ENCODE assay signal across 30 cellular contexts in the genomic region with DNA sequence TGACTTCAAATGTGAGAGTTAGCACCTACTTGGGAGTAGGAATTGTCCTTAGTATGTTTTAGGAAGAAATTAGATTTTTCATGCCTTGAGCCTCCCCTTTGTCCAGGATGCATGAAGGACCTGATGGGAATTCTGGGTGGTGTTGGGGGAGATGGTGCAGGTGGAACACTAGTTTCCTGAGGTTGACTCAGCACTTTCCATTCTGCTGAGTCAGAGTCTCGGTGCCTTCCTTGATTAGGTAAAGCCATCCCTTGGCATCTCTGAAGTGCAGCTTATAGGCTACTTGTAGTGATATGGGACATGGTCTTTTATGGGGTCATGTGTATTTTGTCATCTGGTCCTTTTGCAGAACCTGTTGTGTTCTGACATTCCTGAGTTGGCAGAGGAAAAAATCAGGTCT.
"Had no signal": no experiment of that assay in that cellular context is flagged by ENCODE, and none has a peak within 500 bp of the region (broad histone marks: within the 10 kb centered on the region; RNA-seq: fewer than 3 reads in every experiment).

No MANE protein-coding gene starts in this region.

- H3K27me3 ChIP-seq: body of pancreas, foreskin keratinocyte had no signal

- H3K27ac ChIP-seq: adrenal gland, body of pancreas, esophagus muscularis mucosa, foreskin keratinocyte, gastrocnemius medialis, heart left ventricle had no signal

- ATAC-seq: activated CD4-positive, alpha-beta T cell treated with anti-CD3 and anti-CD28 coated beads for 36 hours; activated CD8-positive, alpha-beta memory T cell treated with anti-CD3 and anti-CD28 coated beads, Interleukin-2, amount 10 ng/mL, durations not matched to agents 7 days and 5 days; activated CD8-positive, alpha-beta T cell treated with anti-CD3 and anti-CD28 coated beads, Interleukin-2, amount 10 ng/mL, durations not matched to agents 7 days and 5 days; activated naive CD8-positive, alpha-beta T cell treated with anti-CD3 and anti-CD28 coated beads, Interleukin-2, amount 50 U/mL, for 24 hours; body of pancreas; effector memory CD8-positive, alpha-beta T cell; foreskin keratinocyte; gastrocnemius medialis; heart left ventricle had no signal

- H3K4me1 ChIP-seq: adrenal gland, esophagus muscularis mucosa, foreskin keratinocyte, gastrocnemius medialis, heart left ventricle had no signal

- DNase-seq: activated CD4-positive, alpha-beta memory T cell treated with anti-CD3 and anti-CD28 coated beads for 36 hours; activated CD4-positive, alpha-beta T cell treated with anti-CD3 and anti-CD28 coated beads for 36 hours; activated CD4-positive, alpha-beta T cell treated with anti-CD3 and anti-CD28 coated beads, Interleukin-2, amount 10 ng/mL, durations not matched to agents 24 days and 14 days; activated CD4-positive, CD25-positive, alpha-beta regulatory T cell; activated CD4-positive, CD25-positive, alpha-beta regulatory T cell treated with anti-CD3 and anti-CD28 coated beads, Interleukin-2, amount 50 U/mL, for 72 hours; activated CD8-positive, alpha-beta memory T cell treated with anti-CD3 and anti-CD28 coated beads, Interleukin-2, amount 10 ng/mL, durations not matched to agents 7 days and 5 days; activated CD8-positive, alpha-beta memory T cell treated with anti-CD3 and anti-CD28 coated beads, Interleukin-2, amount 50 U/mL, for 4 hours; activated CD8-positive, alpha-beta T cell treated with anti-CD3 and anti-CD28 coated beads, Interleukin-2, amount 10 ng/mL, durations not matched to agents 7 days and 5 days; activated effector memory CD4-positive, alpha-beta T cell treated with anti-CD3 and anti-CD28 coated beads, Interleukin-2, amount 50 U/mL, for 16 hours; activated naive CD4-positive, alpha-beta T cell treated with anti-CD3 and anti-CD28 coated beads for 36 hours; activated naive CD8-positive, alpha-beta T cell treated with anti-CD3 and anti-CD28 coated beads for 36 hours; activated naive CD8-positive, alpha-beta T cell treated with anti-CD3 and anti-CD28 coated beads, Interleukin-2, amount 50 U/mL, for 24 hours; activated T-cell treated with anti-CD3 and anti-CD28 coated beads, Interleukin-2, amount 50 U/mL, for 1 hour; activated T-cell treated with anti-CD3 and anti-CD28 coated beads, Interleukin-2, amount 50 U/mL, for 48 hours; adrenal gland; amygdala; aorta; body of pancreas; caudate nucleus; cortex of kidney; dermis blood vessel endothelial cell; effector CD4-positive, alpha-beta T cell; effector memory CD8-positive, alpha-beta T cell; erythroblast; foreskin keratinocyte; gastrocnemius medialis; glutamatergic neuron; heart left ventricle; T-helper 2 cell had no signal

- H3K36me3 ChIP-seq: adrenal gland, esophagus muscularis mucosa, gastrocnemius medialis, heart left ventricle had no signal

- H3K9me3 ChIP-seq: adrenal gland, body of pancreas, gastrocnemius medialis had no signal

- H3K4me3 ChIP-seq: adrenal gland, body of pancreas, esophagus muscularis mucosa, gastrocnemius medialis, heart left ventricle had no signal
